8 cellular contexts compared by ENCODE assay signal in genomic region chr5:66757219-66757833, GRCh38.
DNase-seq lines count a peak whose midpoint lies in the region; ATAC-seq, FAIRE-seq and TF ChIP-seq lines count a peak whose summit lies in the region.

No MANE protein-coding gene starts in this region.

- no peaks in the 10 kb centered on the region for H3K9me3 Mint-ChIP-seq in memory B cell

- TF ChIP-seq EP300 in Ishikawa (IDR thresholded peaks at IDR 0.05; ENCODE audit: borderline replicate concordance), result no peak

- peak; percentile 40 for TF ChIP-seq CTCF in D721Med (IDR thresholded peaks at IDR 0.05; ENCODE audit: insufficient read depth, missing control alignments)

- ATAC-seq in memory B cell (ENCODE audit: low read depth) (peak; percentile 44), HG03025 (IDR thresholded peaks at IDR 0.05; ENCODE audit: low FRiP score, unreplicated experiment) (no peak)

- peaks cover 8% of the 10 kb centered on the region for H3K4me1 Mint-ChIP-seq in memory B cell

- TF ChIP-seq RAD21 in Ishikawa (IDR thresholded peaks at IDR 0.05; ENCODE audit: low read depth), result peak; percentile 70

- H3K27ac Mint-ChIP-seq in memory B cell, result peak overlapping the region; percentile 13

- no peak for DNase-seq in D721Med (ENCODE audit: insufficient read length, low spot score)
- peak; percentile 32 for DNase-seq in RPMI7951 (ENCODE audit: low read depth)
- peak; percentile 27 for DNase-seq in dedifferentiated amniotic fluid mesenchymal stem cell (ENCODE audit: extremely low spot score)
- DNase-seq in memory B cell (ENCODE audit: low spot score in 2 of 2), result peak; percentile 29 to 33
- DNase-seq in 8988T, result no peak
- no peak for DNase-seq in activated effector memory CD4-positive, alpha-beta T cell treated with Interleukin-2 at 50 U/mL for 16 hours

- no peak overlapping the region for H3K4me3 Mint-ChIP-seq in memory B cell

- H3K27me3 Mint-ChIP-seq in memory B cell, result no peaks in the 10 kb centered on the region

- no peaks in the 10 kb centered on the region for H3K36me3 Mint-ChIP-seq in memory B cell

- peak; percentile 77 for FAIRE-seq in D721Med (lab: Jason Lieb, UNC)

TF ChIP-seq in Ishikawa, 13 proteins besides CTCF, POLR2A, EP300 and RAD21:
- TF ChIP-seq CEBPB (IDR thresholded peaks at IDR 0.05) (0 out of 2 replicates have a peak, but pooled peaks have one; percentile 6), TAF1 (IDR thresholded peaks at IDR 0.05; ENCODE audit: low read depth) (no peak), REST (IDR thresholded peaks at IDR 0.05; ENCODE audit: low read depth) (no peak)
TF ChIP-seq in Ishikawa: peak in this region for 1.

Comparison
In these comparisons a context has a peak if more than half of its experiments do, and no peak if none do; other contexts are left out.
1. DNase-seq: peak in RPMI7951 (single experiment), dedifferentiated amniotic fluid mesenchymal stem cell (single experiment) and memory B cell (2 of 2); none in D721Med (single experiment), 8988T (single experiment) and activated effector memory CD4-positive, alpha-beta T cell treated with Interleukin-2 at 50 U/mL for 16 hours (single experiment).